ENCODE assay signal across 8 cellular contexts in genomic region chr1:77978969-77979838, GRCh38. TPM values are rescaled to one million over a fixed set of nuclear protein-coding genes. Genes with fewer than 3 reads are reported as not detected.
DNase-seq lines count a peak whose midpoint lies in the region; ATAC-seq and TF ChIP-seq lines count a peak whose summit lies in the region.

TSS of gene FUBP1 (minus strand) at chr1:77979072. CDS start at chr1:77979004, 68 bp downstream.

- peak; percentile 74 for ATAC-seq in HG02588 (IDR thresholded peaks at IDR 0.05; ENCODE audit: unreplicated experiment)
- peak; percentile 73 to 83 for ATAC-seq in activated naive CD4-positive, alpha-beta T cell treated with anti-CD3 and anti-CD28 coated beads, Interleukin-2, amount 50 U/mL, for 72 hours

- peaks cover 17 to 26% of the 10 kb centered on the region in 2 donors for H3K36me3 Mint-ChIP-seq in activated naive CD4-positive, alpha-beta T cell treated with anti-CD3 and anti-CD28 coated beads, Interleukin-2, amount 50 U/mL, for 72 hours

- no peaks in the 10 kb centered on the region for H3K9me3 Mint-ChIP-seq in activated naive CD4-positive, alpha-beta T cell treated with anti-CD3 and anti-CD28 coated beads, Interleukin-2, amount 50 U/mL, for 72 hours

- TF ChIP-seq POLR2A in ovary (IDR thresholded peaks at IDR 0.05) = peak; percentile 75

- H4K20me1 ChIP-seq in SK-N-SH (ENCODE audit: insufficient read depth) = peaks cover 39% of the 10 kb centered on the region

- peak within 1 kb of the TSS; percentile 87 for H3K4me2 ChIP-seq in SK-N-SH

- intact Hi-C loops in head of caudate nucleus (cut with DNase I) = loop anchor here (2.0 to 10.0 kb wide), 2 partner anchors 26 to 136 kb away; partner anchors contain the start of gene DNAJB4
- intact Hi-C loops in ovary (cut with DNase I) = loop anchor here in 1 of 4 donors (2.0 kb wide), 1 partner anchor 26 kb away; the partner anchor contains the start of gene DNAJB4
- intact Hi-C loops in tibial artery (cut with DNase I; ENCODE audit: low total_unique reads) = no loop called here

- H3K36me3 ChIP-seq in SK-N-SH (replicated peaks in 1 of 2; ENCODE audit: control insufficient read depth in 1 of 2, insufficient read depth in 2 of 2, low read length in 1 of 2) (peaks cover 14 to 39% of the 10 kb centered on the region in 2 experiments), ovary (no peaks in the 10 kb centered on the region), tibial artery (no peaks in the 10 kb centered on the region)

- peak; percentile 71 for TF ChIP-seq CTCF in GM10266 (IDR thresholded peaks at IDR 0.05; ENCODE audit: control insufficient read depth, insufficient read depth, low read depth, missing control alignments)
- TF ChIP-seq CTCF in SK-N-SH (IDR thresholded peaks at IDR 0.05) = peak; percentile 67
- peak; percentile 78 to 88 (median 85) for TF ChIP-seq CTCF in ovary (IDR thresholded peaks at IDR 0.05)
- peak; percentile 75 to 80 for TF ChIP-seq CTCF in tibial artery (IDR thresholded peaks at IDR 0.05)

- TF ChIP-seq RAD21 in SK-N-SH (IDR thresholded peaks at IDR 0.05; ENCODE audit: low read length) = peak; percentile 40; the same call in 1 of the 2 replicates

- peak within 1 kb of the TSS; percentile 56; the same call in 1 of the 2 replicates for H2AFZ ChIP-seq in SK-N-SH (ENCODE audit: low read depth)

- TF ChIP-seq EP300 in SK-N-SH (IDR thresholded peaks at IDR 0.05; ENCODE audit: borderline replicate concordance in 1 of 2, low read depth in 1 of 2, low read length in 1 of 2) (no peak), ovary (IDR thresholded peaks at IDR 0.05) (no peak)

- DNase-seq in GM10266 (ENCODE audit: extremely low spot score) (peak; percentile 84), NCI-H1048 (lab: John Stamatoyannopoulos, UW) (peak; percentile 94), SK-N-SH (peak; percentile 85), head of caudate nucleus (peak; percentile 84 to 97 (median 92)), ovary (peak; percentile 95 to 98 (median 95)), tibial artery (peak; percentile 95 to 98)
- peak; percentile 93 to 96 for DNase-seq in activated naive CD4-positive, alpha-beta T cell treated with anti-CD3 and anti-CD28 coated beads, Interleukin-2, amount 50 U/mL, for 72 hours (ENCODE audit: low spot score in 2 of 2)

- H3K27ac ChIP-seq in SK-N-SH (ENCODE audit: low read depth in 2 of 2, low read length in 1 of 2) (peak within 1 kb of the TSS; percentile 96 to 99), ovary (peak within 1 kb of the TSS; percentile 84 to 93), tibial artery (peak within 1 kb of the TSS; percentile 94)

- no peaks in the 10 kb centered on the region for H3K27me3 ChIP-seq in SK-N-SH (ENCODE audit: insufficient read depth)
- no peaks in the 10 kb centered on the region for H3K27me3 ChIP-seq in ovary
- no peaks in the 10 kb centered on the region for H3K27me3 ChIP-seq in tibial artery

- H3K4me3 ChIP-seq in SK-N-SH (ENCODE audit: low read depth in 2 of 2, low read length in 1 of 2) (peak within 1 kb of the TSS; percentile 88 to 91), ovary (peak within 1 kb of the TSS; percentile 60), tibial artery (peak within 1 kb of the TSS; percentile 65 to 66)

- no peaks in the 10 kb centered on the region for H3K9me2 ChIP-seq in SK-N-SH

- H3K79me2 ChIP-seq in SK-N-SH (ENCODE audit: insufficient read depth) = peaks cover 92% of the 10 kb centered on the region

- CTCF ChIA-PET in SK-N-SH (lab: Yijun Ruan, JAX) = interaction anchor here (1.0 to 2.9 kb wide), 3 partner anchors 26 to 135 kb away, joined by 3 to 12 read pairs (median 4); partner anchors contain the start of gene DNAJB4

- WGBS in SK-N-SH (ENCODE audit: low lambda C conversion rate) = 1% methylated on average over 27 of the region's 57 CpGs
- WGBS in ovary, 3 donors = 0 to 1% (median 0%) methylated on average over 57 of the region's 57 CpGs

- POLR2A ChIA-PET in SK-N-SH (lab: Yijun Ruan, JAX) = interaction anchor here (0.7 to 1.9 kb wide), 7 partner anchors 9 to 950 kb away, joined by 3 to 26 read pairs (median 4); partner anchors contain the start of genes DNAJB4 and MIGA1

- H3K4me1 ChIP-seq in SK-N-SH (ENCODE audit: control insufficient read depth in 1 of 2, insufficient read depth in 2 of 2, low read depth in 1 of 2, low read length in 1 of 2) (peaks cover 9 to 14% of the 10 kb centered on the region in 2 experiments), ovary (ENCODE audit: insufficient read depth) (peaks cover 3% of the 10 kb centered on the region), tibial artery (peaks cover 0 to 60% (median 36%) of the 10 kb centered on the region in 4 donors)

- peak within 1 kb of the TSS; percentile 100 for H3K9ac ChIP-seq in SK-N-SH

- no peak within 1 kb of the TSS for H3K27ac Mint-ChIP-seq in activated naive CD4-positive, alpha-beta T cell treated with anti-CD3 and anti-CD28 coated beads, Interleukin-2, amount 50 U/mL, for 72 hours

- no peaks in the 10 kb centered on the region for H3K9me3 ChIP-seq in SK-N-SH
- H3K9me3 ChIP-seq in ovary = no peaks in the 10 kb centered on the region
- no peaks in the 10 kb centered on the region for H3K9me3 ChIP-seq in tibial artery

- peaks cover 22% of the 10 kb centered on the region for H3F3A ChIP-seq in SK-N-SH (replicated peaks; ENCODE audit: insufficient read depth)

TF ChIP-seq in SK-N-SH, 30 proteins besides CTCF, POLR2A, EP300 and RAD21 (continues in another document):
- TF ChIP-seq GABPA (IDR thresholded peaks at IDR 0.05; ENCODE audit: low read depth) (no peak), SIN3A (IDR thresholded peaks at IDR 0.05; ENCODE audit: borderline replicate concordance, low read depth, low read length) (peak; percentile 88; the same call in 1 of the 2 replicates), NFIC (IDR thresholded peaks at IDR 0.05; ENCODE audit: borderline replicate concordance) (no peak; the same call in 1 of the 2 replicates), IRF3 (IDR thresholded peaks at IDR 0.05; ENCODE audit: low read depth, low read length) (no peak), EZH2phosphoT487 (IDR thresholded peaks at IDR 0.05; ENCODE audit: borderline replicate concordance, low read depth) (no peak), CHD2 (IDR thresholded peaks at IDR 0.05; ENCODE audit: low read length, partially characterized antibody) (peak; percentile 99), FOSL2 (IDR thresholded peaks at IDR 0.05; ENCODE audit: borderline replicate concordance, low read depth) (no peak), REST (IDR thresholded peaks at IDR 0.05; ENCODE audit: low read depth, low read length) (no peak), FOXJ3 (CRISPR knock-in tag; IDR thresholded peaks at IDR 0.05) (no peak; the same call in 1 of the 2 replicates), RXRA (IDR thresholded peaks at IDR 0.05; ENCODE audit: borderline replicate concordance, low read depth) (no peak), USF1 (IDR thresholded peaks at IDR 0.05; ENCODE audit: borderline replicate concordance, low read depth) (no peak), JUND (IDR thresholded peaks at IDR 0.05) (no peak), MAX (IDR thresholded peaks at IDR 0.05; ENCODE audit: low read depth) (peak; percentile 61; the same call in 1 of the 2 replicates)

RNA-seq across cellular contexts. Expression of gene FUBP1, which starts in this region (rescaled TPM):
- polyA plus RNA-seq in SK-N-SH (2012; rRNA removed) (64.1 and 95.7 TPM in 2 replicates), ovary (100 to 1,000 TPM in 1 of 2 donors, 10 to 100 TPM in 1; 78.8 to 106 TPM)
- polyA plus RNA-seq in SK-N-SH (2012; cell fraction: cytosol; rRNA removed) = 59.1 and 60.1 TPM in 2 replicates
- 198 and 297 TPM in 2 replicates for polyA plus RNA-seq in SK-N-SH (2012; cell fraction: nucleus; rRNA removed)
- 100 to 1,000 TPM; 225 to 253 TPM for total RNA-seq in activated naive CD4-positive, alpha-beta T cell treated with anti-CD3 and anti-CD28 coated beads, Interleukin-2, amount 50 U/mL, for 72 hours
- total RNA-seq in ovary = 100 to 1,000 TPM in 5 of 7 donors, 10 to 100 TPM in 2; 95.6 to 169 (median 149) TPM

Comparison
In these comparisons a context has a peak if more than half of its experiments do, and no peak if none do; other contexts are left out.
1. Peak in every context shown above with its lines: DNase-seq, ATAC-seq, H3K4me3 ChIP-seq and H3K27ac ChIP-seq.